In genomic region chr21:35198004-35198403, GRCh38 we compare ENCODE assay signal across 10 cellular contexts.
DNase-seq lines count a peak whose midpoint lies in the region; ATAC-seq lines count a peak whose summit lies in the region.
"Had no signal": no experiment of that assay in that cellular context is flagged by ENCODE, and none has a peak within 500 bp of the region (broad histone marks: within the 10 kb centered on the region; RNA-seq: fewer than 3 reads in every experiment).

No MANE protein-coding gene starts in this region.

- peak; percentile 91 for ATAC-seq in Right ventricle myocardium superior (ENCODE audit: poor library complexity)

- intact Hi-C loops in Right ventricle myocardium superior (cut with DNase I), result no loop called here
- intact Hi-C loops in cardiac septum (cut with DNase I), result loop anchor here (2.0 kb wide), 1 partner anchor 309 kb away; no protein-coding TSS in a partner anchor

- DNase-seq in Right ventricle myocardium superior, result no peak
- no peak for DNase-seq in cardiac septum (ENCODE audit: low spot score)
- peak; percentile 83 for DNase-seq in astrocyte of the hippocampus (ENCODE audit: low read depth, low spot score)
- DNase-seq in iris pigment epithelial cell (ENCODE audit: low read depth), result peak; percentile 95
- DNase-seq in NCI-H526 (lab: John Stamatoyannopoulos, UW), result no peak
- no peak for DNase-seq in pons (ENCODE audit: low spot score)
- no peak for DNase-seq in activated CD4-positive, alpha-beta T cell treated with anti-CD3 and anti-CD28 coated beads for 48 hours
- no peak for DNase-seq in cerebellar nuclear complex (lab: John Stamatoyannopoulos, UW)
- DNase-seq: activated gamma-delta T cell, glutamatergic neuron had no signal

Comparison
In these comparisons a context has a peak if more than half of its experiments do, and no peak if none do; other contexts are left out.
1. DNase-seq: peak in astrocyte of the hippocampus (single experiment) and iris pigment epithelial cell (single experiment); none in Right ventricle myocardium superior (single experiment), cardiac septum (single experiment), NCI-H526 (0 of 2), pons (single experiment), activated CD4-positive, alpha-beta T cell treated with anti-CD3 and anti-CD28 coated beads for 48 hours (single experiment) and cerebellar nuclear complex (0 of 2).